Comparison of ENCODE assay signal across 1 cellular context in the genomic region with DNA sequence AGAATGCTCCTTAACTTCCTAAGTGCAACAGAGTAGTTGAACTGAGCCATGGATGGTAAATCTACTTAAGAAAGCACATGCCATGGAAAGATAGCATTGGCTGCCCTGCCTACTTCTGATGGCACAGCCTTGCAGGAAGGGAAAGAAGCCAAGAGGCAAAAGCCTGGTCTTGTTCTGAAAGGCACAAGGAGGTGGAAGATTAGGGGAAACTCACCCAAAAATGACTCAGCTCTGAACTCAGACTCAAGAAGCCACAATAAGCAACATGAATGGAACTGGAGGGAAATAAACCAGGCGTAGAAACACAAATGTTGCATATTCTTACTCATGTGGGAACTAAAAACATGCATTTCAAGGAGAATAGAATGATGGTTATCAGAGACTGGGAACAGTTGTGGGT.
TF ChIP-seq lines count a peak whose summit lies in the region.

No MANE protein-coding gene starts in this region.

TF ChIP-seq in GM12878, 131 proteins besides CTCF, POLR2A, EP300 and RAD21 (continued from another document):
- TF ChIP-seq, protein P1, sequence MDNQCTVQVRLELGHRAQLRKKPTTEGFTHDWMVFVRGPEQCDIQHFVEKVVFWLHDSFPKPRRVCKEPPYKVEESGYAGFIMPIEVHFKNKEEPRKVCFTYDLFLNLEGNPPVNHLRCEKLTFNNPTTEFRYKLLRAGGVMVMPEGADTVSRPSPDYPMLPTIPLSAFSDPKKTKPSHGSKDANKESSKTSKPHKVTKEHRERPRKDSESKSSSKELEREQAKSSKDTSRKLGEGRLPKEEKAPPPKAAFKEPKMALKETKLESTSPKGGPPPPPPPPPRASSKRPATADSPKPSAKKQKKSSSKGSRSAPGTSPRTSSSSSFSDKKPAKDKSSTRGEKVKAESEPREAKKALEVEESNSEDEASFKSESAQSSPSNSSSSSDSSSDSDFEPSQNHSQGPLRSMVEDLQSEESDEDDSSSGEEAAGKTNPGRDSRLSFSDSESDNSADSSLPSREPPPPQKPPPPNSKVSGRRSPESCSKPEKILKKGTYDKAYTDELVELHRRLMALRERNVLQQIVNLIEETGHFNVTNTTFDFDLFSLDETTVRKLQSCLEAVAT (IDR thresholded peaks at IDR 0.05) = no peak
- TF ChIP-seq CHD1 (IDR thresholded peaks at IDR 0.05; ENCODE audit: low read depth, low read length) (no peak), ETV6 (conservative IDR thresholded peaks at IDR 0.05 in 1 of 2, IDR thresholded peaks at IDR 0.05 in 1 of 2; ENCODE audit: borderline replicate concordance in 1 of 2, low read depth in 1 of 2) (peak in 1 of 2 experiments; percentile 52; a peak in 2 of 4 replicates), EED (IDR thresholded peaks at IDR 0.05; ENCODE audit: low read depth) (peak; percentile 67; the same call in 1 of the 2 replicates)
TF ChIP-seq in GM12878: peak in this region for 5.
